ENCODE assay signal across 1 cellular context in the genomic region with DNA sequence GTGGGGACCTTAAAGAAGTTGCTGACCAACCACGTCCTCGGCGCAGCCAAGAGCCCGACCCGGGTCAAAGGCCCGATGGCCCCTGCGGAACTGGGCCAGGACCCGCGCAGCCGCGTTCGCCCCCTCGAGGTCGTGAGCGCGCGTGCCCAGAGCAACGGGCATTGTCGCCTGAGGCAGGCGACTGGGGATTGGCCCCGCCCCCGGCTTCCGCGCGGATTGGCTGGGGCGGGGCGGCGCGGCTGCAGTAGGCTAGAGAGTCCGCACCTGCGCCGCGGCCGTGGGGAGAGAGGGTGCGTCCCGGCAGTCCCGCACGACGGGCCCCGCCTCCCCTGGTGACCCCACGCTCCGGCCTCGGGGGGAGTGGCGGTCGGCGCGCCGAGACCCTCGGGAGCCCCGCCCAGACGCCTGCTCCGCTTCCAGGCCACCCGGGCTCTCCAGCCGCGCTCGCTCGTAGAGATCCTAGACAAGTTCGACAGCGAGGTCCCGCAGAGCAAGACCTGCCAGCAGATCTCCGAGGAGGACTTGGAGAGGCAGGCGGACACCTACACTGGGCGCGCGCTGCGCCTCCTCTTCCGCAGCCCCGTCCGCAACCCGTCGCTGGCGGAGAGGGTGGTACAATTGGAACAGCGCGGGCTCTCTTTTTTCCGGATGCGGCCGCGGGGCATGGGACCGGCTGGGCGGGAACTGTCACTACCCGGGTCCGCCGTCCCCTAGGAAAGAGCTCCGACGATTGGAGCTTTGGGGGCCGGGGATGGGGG.
TF ChIP-seq lines count a peak whose summit lies in the region.

No MANE protein-coding gene starts in this region.

TF ChIP-seq in HepG2, 621 proteins besides CTCF, POLR2A, EP300 and RAD21 (continued from another document and continues in another):
- TF ChIP-seq, protein P1, sequence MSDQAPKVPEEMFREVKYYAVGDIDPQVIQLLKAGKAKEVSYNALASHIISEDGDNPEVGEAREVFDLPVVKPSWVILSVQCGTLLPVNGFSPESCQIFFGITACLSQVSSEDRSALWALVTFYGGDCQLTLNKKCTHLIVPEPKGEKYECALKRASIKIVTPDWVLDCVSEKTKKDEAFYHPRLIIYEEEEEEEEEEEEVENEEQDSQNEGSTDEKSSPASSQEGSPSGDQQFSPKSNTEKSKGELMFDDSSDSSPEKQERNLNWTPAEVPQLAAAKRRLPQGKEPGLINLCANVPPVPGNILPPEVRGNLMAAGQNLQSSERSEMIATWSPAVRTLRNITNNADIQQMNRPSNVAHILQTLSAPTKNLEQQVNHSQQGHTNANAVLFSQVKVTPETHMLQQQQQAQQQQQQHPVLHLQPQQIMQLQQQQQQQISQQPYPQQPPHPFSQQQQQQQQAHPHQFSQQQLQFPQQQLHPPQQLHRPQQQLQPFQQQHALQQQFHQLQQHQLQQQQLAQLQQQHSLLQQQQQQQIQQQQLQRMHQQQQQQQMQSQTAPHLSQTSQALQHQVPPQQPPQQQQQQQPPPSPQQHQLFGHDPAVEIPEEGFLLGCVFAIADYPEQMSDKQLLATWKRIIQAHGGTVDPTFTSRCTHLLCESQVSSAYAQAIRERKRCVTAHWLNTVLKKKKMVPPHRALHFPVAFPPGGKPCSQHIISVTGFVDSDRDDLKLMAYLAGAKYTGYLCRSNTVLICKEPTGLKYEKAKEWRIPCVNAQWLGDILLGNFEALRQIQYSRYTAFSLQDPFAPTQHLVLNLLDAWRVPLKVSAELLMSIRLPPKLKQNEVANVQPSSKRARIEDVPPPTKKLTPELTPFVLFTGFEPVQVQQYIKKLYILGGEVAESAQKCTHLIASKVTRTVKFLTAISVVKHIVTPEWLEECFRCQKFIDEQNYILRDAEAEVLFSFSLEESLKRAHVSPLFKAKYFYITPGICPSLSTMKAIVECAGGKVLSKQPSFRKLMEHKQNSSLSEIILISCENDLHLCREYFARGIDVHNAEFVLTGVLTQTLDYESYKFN (CRISPR knock-in tag; conservative IDR thresholded peaks at IDR 0.05): no peak
- TF ChIP-seq MAF1 (CRISPR knock-in tag; IDR thresholded peaks at IDR 0.05; ENCODE audit: borderline replicate concordance) (no peak), ZKSCAN8 (CRISPR knock-in tag; IDR thresholded peaks at IDR 0.05; ENCODE audit: borderline replicate concordance) (no peak), DNMT1 (CRISPR knock-in tag; IDR thresholded peaks at IDR 0.05) (peak; percentile 73; the same call in 1 of the 2 replicates), ARNT2 (CRISPR knock-in tag; IDR thresholded peaks at IDR 0.05; ENCODE audit: low read depth) (peak; percentile 55; the same call in 1 of the 2 replicates), TRIM24 (CRISPR knock-in tag; IDR thresholded peaks at IDR 0.05) (no peak), SNAI1 (CRISPR knock-in tag; IDR thresholded peaks at IDR 0.05; ENCODE audit: borderline replicate concordance) (no peak), ZNF207 (IDR thresholded peaks at IDR 0.05; ENCODE audit: borderline replicate concordance) (no peak), ZNF292 (CRISPR knock-in tag; IDR thresholded peaks at IDR 0.05; ENCODE audit: borderline replicate concordance, low read depth) (no peak; the same call in 1 of the 2 replicates), ZNF724P (CRISPR knock-in tag; IDR thresholded peaks at IDR 0.05; ENCODE audit: borderline replicate concordance) (no peak), ZSCAN31 (CRISPR knock-in tag; IDR thresholded peaks at IDR 0.05; ENCODE audit: low read depth) (peak; percentile 89), HDAC2 (CRISPR knock-in tag; IDR thresholded peaks at IDR 0.05) (peak; percentile 54; the same call in 1 of the 2 replicates), ZZZ3 (CRISPR knock-in tag; IDR thresholded peaks at IDR 0.05; ENCODE audit: borderline replicate concordance) (no peak), CREBL2 (CRISPR knock-in tag; IDR thresholded peaks at IDR 0.05; ENCODE audit: borderline replicate concordance) (no peak), SIX4 (CRISPR knock-in tag; IDR thresholded peaks at IDR 0.05) (no peak), NCOA2 (CRISPR knock-in tag; IDR thresholded peaks at IDR 0.05) (peak; percentile 28; the same call in 1 of the 2 replicates), BCL6 (CRISPR knock-in tag; IDR thresholded peaks at IDR 0.05) (0 out of 2 replicates have a peak, but pooled peaks have one; percentile 19), TBX3 (IDR thresholded peaks at IDR 0.05; ENCODE audit: borderline replicate concordance) (no peak), DR1 (CRISPR knock-in tag; IDR thresholded peaks at IDR 0.05) (no peak), HDAC6 (IDR thresholded peaks at IDR 0.05; ENCODE audit: low read depth, low read length) (no peak)
- TF ChIP-seq, protein P2, sequence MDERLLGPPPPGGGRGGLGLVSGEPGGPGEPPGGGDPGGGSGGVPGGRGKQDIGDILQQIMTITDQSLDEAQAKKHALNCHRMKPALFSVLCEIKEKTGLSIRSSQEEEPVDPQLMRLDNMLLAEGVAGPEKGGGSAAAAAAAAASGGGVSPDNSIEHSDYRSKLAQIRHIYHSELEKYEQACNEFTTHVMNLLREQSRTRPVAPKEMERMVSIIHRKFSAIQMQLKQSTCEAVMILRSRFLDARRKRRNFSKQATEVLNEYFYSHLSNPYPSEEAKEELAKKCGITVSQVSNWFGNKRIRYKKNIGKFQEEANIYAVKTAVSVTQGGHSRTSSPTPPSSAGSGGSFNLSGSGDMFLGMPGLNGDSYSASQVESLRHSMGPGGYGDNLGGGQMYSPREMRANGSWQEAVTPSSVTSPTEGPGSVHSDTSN (CRISPR knock-in tag; IDR thresholded peaks at IDR 0.05): no peak
- TF ChIP-seq, protein P3, sequence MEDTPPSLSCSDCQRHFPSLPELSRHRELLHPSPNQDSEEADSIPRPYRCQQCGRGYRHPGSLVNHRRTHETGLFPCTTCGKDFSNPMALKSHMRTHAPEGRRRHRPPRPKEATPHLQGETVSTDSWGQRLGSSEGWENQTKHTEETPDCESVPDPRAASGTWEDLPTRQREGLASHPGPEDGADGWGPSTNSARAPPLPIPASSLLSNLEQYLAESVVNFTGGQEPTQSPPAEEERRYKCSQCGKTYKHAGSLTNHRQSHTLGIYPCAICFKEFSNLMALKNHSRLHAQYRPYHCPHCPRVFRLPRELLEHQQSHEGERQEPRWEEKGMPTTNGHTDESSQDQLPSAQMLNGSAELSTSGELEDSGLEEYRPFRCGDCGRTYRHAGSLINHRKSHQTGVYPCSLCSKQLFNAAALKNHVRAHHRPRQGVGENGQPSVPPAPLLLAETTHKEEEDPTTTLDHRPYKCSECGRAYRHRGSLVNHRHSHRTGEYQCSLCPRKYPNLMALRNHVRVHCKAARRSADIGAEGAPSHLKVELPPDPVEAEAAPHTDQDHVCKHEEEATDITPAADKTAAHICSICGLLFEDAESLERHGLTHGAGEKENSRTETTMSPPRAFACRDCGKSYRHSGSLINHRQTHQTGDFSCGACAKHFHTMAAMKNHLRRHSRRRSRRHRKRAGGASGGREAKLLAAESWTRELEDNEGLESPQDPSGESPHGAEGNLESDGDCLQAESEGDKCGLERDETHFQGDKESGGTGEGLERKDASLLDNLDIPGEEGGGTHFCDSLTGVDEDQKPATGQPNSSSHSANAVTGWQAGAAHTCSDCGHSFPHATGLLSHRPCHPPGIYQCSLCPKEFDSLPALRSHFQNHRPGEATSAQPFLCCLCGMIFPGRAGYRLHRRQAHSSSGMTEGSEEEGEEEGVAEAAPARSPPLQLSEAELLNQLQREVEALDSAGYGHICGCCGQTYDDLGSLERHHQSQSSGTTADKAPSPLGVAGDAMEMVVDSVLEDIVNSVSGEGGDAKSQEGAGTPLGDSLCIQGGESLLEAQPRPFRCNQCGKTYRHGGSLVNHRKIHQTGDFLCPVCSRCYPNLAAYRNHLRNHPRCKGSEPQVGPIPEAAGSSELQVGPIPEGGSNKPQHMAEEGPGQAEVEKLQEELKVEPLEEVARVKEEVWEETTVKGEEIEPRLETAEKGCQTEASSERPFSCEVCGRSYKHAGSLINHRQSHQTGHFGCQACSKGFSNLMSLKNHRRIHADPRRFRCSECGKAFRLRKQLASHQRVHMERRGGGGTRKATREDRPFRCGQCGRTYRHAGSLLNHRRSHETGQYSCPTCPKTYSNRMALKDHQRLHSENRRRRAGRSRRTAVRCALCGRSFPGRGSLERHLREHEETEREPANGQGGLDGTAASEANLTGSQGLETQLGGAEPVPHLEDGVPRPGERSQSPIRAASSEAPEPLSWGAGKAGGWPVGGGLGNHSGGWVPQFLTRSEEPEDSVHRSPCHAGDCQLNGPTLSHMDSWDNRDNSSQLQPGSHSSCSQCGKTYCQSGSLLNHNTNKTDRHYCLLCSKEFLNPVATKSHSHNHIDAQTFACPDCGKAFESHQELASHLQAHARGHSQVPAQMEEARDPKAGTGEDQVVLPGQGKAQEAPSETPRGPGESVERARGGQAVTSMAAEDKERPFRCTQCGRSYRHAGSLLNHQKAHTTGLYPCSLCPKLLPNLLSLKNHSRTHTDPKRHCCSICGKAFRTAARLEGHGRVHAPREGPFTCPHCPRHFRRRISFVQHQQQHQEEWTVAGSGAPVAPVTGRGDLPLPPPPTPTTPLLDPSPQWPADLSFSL (CRISPR knock-in tag; IDR thresholded peaks at IDR 0.05): no peak
- TF ChIP-seq, protein P4, sequence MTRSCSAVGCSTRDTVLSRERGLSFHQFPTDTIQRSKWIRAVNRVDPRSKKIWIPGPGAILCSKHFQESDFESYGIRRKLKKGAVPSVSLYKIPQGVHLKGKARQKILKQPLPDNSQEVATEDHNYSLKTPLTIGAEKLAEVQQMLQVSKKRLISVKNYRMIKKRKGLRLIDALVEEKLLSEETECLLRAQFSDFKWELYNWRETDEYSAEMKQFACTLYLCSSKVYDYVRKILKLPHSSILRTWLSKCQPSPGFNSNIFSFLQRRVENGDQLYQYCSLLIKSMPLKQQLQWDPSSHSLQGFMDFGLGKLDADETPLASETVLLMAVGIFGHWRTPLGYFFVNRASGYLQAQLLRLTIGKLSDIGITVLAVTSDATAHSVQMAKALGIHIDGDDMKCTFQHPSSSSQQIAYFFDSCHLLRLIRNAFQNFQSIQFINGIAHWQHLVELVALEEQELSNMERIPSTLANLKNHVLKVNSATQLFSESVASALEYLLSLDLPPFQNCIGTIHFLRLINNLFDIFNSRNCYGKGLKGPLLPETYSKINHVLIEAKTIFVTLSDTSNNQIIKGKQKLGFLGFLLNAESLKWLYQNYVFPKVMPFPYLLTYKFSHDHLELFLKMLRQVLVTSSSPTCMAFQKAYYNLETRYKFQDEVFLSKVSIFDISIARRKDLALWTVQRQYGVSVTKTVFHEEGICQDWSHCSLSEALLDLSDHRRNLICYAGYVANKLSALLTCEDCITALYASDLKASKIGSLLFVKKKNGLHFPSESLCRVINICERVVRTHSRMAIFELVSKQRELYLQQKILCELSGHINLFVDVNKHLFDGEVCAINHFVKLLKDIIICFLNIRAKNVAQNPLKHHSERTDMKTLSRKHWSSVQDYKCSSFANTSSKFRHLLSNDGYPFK (CRISPR knock-in tag; IDR thresholded peaks at IDR 0.05; ENCODE audit: borderline replicate concordance): no peak
- TF ChIP-seq, protein P5, sequence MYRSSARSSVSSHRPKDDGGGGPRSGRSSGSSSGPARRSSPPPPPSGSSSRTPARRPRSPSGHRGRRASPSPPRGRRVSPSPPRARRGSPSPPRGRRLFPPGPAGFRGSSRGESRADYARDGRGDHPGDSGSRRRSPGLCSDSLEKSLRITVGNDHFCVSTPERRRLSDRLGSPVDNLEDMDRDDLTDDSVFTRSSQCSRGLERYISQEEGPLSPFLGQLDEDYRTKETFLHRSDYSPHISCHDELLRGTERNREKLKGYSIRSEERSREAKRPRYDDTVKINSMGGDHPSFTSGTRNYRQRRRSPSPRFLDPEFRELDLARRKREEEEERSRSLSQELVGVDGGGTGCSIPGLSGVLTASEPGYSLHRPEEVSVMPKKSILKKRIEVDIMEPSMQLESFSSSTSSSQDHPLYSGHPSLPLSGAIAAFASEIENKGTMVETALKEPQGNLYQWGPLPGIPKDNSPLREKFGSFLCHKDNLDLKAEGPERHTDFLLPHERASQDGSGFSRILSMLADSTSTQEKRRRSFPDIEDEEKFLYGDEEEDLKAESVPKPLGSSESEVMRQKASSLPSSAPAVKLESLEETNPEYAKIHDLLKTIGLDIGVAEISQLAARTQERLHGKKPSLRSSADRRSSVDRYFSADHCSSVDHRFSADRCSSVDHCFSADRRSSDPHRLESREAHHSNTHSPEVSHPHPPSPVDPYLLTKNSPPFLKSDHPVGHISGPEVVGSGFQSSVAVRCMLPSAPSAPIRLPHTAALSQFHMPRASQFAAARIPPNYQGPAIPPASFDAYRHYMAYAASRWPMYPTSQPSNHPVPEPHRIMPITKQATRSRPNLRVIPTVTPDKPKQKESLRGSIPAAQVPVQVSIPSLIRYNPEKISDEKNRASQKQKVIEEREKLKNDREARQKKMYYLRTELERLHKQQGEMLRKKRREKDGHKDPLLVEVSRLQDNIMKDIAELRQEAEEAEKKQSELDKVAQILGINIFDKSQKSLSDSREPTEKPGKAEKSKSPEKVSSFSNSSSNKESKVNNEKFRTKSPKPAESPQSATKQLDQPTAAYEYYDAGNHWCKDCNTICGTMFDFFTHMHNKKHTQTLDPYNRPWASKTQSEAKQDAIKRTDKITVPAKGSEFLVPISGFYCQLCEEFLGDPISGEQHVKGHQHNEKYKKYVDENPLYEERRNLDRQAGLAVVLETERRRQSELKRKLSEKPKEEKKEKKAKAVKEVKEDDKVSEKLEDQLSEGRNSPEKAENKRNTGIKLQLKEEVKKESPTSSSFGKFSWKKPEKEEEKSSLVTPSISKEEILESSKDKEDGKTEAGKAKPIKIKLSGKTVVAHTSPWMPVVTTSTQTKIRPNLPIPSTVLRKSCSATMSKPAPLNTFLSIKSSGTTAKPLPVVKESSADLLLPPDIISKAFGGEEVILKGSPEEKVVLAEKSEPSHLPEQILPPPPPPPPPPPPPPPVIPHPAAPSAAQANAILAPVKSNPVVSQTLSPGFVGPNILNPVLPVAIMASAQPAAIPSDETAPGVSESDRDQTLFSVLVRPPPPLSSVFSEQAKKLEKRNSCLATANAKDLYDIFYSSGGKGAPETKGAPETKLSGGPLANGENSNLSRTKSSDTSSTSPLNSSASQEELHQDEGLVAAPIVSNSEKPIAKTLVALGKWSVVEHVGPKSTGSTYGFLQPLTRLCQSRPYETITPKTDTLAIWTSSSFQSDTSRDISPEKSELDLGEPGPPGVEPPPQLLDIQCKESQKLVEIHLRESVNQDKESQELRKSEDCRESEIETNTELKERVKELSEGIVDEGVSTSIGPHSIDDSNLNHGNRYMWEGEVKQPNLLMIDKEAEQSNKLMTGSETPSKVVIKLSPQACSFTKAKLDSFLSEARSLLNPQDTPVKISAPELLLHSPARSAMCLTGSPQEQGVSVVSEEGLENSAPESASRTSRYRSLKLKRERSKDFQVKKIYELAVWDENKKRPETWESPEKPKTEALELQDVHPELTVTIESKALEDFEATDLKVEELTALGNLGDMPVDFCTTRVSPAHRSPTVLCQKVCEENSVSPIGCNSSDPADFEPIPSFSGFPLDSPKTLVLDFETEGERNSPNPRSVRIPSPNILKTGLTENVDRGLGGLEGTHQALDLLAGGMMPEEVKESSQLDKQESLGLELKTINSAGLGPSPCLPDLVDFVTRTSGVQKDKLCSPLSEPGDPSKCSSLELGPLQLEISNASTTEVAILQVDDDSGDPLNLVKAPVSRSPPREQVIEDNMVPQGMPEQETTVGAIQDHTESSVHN (CRISPR knock-in tag; IDR thresholded peaks at IDR 0.05): no peak
